ENCODE assay signal across 20 cellular contexts in genomic region chr9:132536124-132536523, GRCh38. TPM values are rescaled to one million over a fixed set of nuclear protein-coding genes. Genes with fewer than 3 reads are reported as not detected.
DNase-seq lines count a peak whose midpoint lies in the region; ATAC-seq and TF ChIP-seq lines count a peak whose summit lies in the region.
"Had no signal": no experiment of that assay in that cellular context is flagged by ENCODE, and none has a peak within 500 bp of the region (broad histone marks: within the 10 kb centered on the region; RNA-seq: fewer than 3 reads in every experiment).

No MANE protein-coding gene starts in this region.

- H3K27ac Mint-ChIP-seq in activated naive CD8-positive, alpha-beta T cell treated with anti-CD3 and anti-CD28 coated beads, Interleukin-2, amount 10 ng/mL, durations not matched to agents 7 days and 5 days: no peak overlapping the region
- H3K27ac Mint-ChIP-seq in activated naive CD8-positive, alpha-beta T cell treated with anti-CD3 and anti-CD28 coated beads for 36 hours: no peak overlapping the region
- H3K27ac Mint-ChIP-seq: B cell; CD14-positive monocyte; CD4-positive, alpha-beta T cell had no signal

- POLR2A ChIA-PET in activated naive CD8-positive, alpha-beta T cell treated with anti-CD3 and anti-CD28 coated beads, Interleukin-2, amount 10 ng/mL, durations not matched to agents 7 days and 5 days (lab: Charles Lee): no interaction called here
- POLR2A ChIA-PET in OCI-LY7 (lab: Charles Lee): interaction anchor here (0.7 to 1.2 kb wide), 2 partner anchors 12 to 761 kb away, joined by 4 read pairs; no protein-coding TSS in a partner anchor
- POLR2A ChIA-PET in A673 (lab: Charles Lee; ENCODE audit: low non-redundant PET): no interaction called here

- no peak overlapping the region for H3K27ac ChIP-seq in DND-41 (ENCODE audit: low read length)
- H3K27ac ChIP-seq in OCI-LY7 (ENCODE audit: low read depth, low read length, poor library complexity, severe bottlenecking): no peak overlapping the region
- H3K27ac ChIP-seq in A673 (ENCODE audit: low read depth, low read length, poor library complexity, severe bottlenecking): no peak overlapping the region
- H3K27ac ChIP-seq: BLaER1 treated with 17β-estradiol and CSF1 and Interleukin-3, amounts not matched to agents 10 nM and 100 nM; GM23248 had no signal

- H3K9me3 ChIP-seq in DND-41 (ENCODE audit: insufficient read depth, low read length, severe bottlenecking) (no peaks in the 10 kb centered on the region), OCI-LY7 (ENCODE audit: low read length) (0 out of 2 replicates have a peak, but pooled peaks cover 2% of the 10 kb centered on the region), A673 (ENCODE audit: low read depth, low read length, poor library complexity, severe bottlenecking) (peaks cover 10% of the 10 kb centered on the region)

- BruUV-seq in OCI-LY7 (replicated peaks; lab: Mats Ljungman, UMichigan) (no TSS peak), A673 (replicated peaks; lab: Mats Ljungman, UMichigan) (no TSS peak)

- H3K4me1 ChIP-seq in DND-41 (ENCODE audit: insufficient read depth, low read length) (no peaks in the 10 kb centered on the region), OCI-LY7 (ENCODE audit: insufficient read depth, low read length, poor library complexity, severe bottlenecking) (no peaks in the 10 kb centered on the region), A673 (ENCODE audit: insufficient read depth, low read length, poor library complexity, severe bottlenecking) (peaks cover 6% of the 10 kb centered on the region)

- CTCF ChIA-PET in OCI-LY7 (lab: Charles Lee; ENCODE audit: unreplicated experiment) (no interaction called here), A673 (lab: Charles Lee) (no interaction called here)

- no peaks in the 10 kb centered on the region for H3K9me2 ChIP-seq in OCI-LY7 (ENCODE audit: insufficient read depth, low read length)

- ATAC-seq in activated naive CD8-positive, alpha-beta T cell treated with anti-CD3 and anti-CD28 coated beads, Interleukin-2, amount 10 ng/mL, durations not matched to agents 7 days and 5 days (ENCODE audit: low read depth): peak; percentile 71
- no peak for ATAC-seq in DND-41 (ENCODE audit: insufficient read depth, low read depth)
- ATAC-seq in HG02588 (IDR thresholded peaks at IDR 0.05; ENCODE audit: unreplicated experiment): no peak
- ATAC-seq: GM12878 had no signal

- no peak for TF ChIP-seq CTCF in DND-41 (IDR thresholded peaks at IDR 0.05; ENCODE audit: borderline replicate concordance, extremely low read depth, low read length, poor library complexity, severe bottlenecking)
- no peak for TF ChIP-seq CTCF in OCI-LY7 (conservative IDR thresholded peaks at IDR 0.05; ENCODE audit: low read length)
- TF ChIP-seq CTCF in A673 (conservative IDR thresholded peaks at IDR 0.05; ENCODE audit: low read depth, low read length): no peak

- H4K20me1 ChIP-seq in DND-41 (ENCODE audit: insufficient read depth, low read length): no peaks in the 10 kb centered on the region
- no peaks in the 10 kb centered on the region for H4K20me1 ChIP-seq in OCI-LY7 (ENCODE audit: insufficient read depth, low read length)
- H4K20me1 ChIP-seq: BLaER1 treated with 17β-estradiol and CSF1 and Interleukin-3, amounts not matched to agents 10 nM and 100 nM had no signal

- H3K9ac ChIP-seq in DND-41 (ENCODE audit: low read depth, low read length): no peak overlapping the region
- H3K9ac ChIP-seq: BLaER1 treated with 17β-estradiol and CSF1 and Interleukin-3, amounts not matched to agents 10 nM and 100 nM; GM23248 had no signal

- intact Hi-C loops in OCI-LY7 (cut with micrococcal nuclease; ENCODE audit: unreplicated experiment): no loop called here
- intact Hi-C loops in A673 (cut with micrococcal nuclease; ENCODE audit: unreplicated experiment): no loop called here

- peaks cover 3% of the 10 kb centered on the region for H3K9me3 Mint-ChIP-seq in activated naive CD8-positive, alpha-beta T cell treated with anti-CD3 and anti-CD28 coated beads, Interleukin-2, amount 10 ng/mL, durations not matched to agents 7 days and 5 days
- peaks cover 3% of the 10 kb centered on the region for H3K9me3 Mint-ChIP-seq in activated naive CD8-positive, alpha-beta T cell treated with anti-CD3 and anti-CD28 coated beads for 36 hours

- no peak overlapping the region for H3K4me3 ChIP-seq in DND-41 (ENCODE audit: low read depth in 1 of 2, low read length in 2 of 2)
- no peak overlapping the region for H3K4me3 ChIP-seq in OCI-LY7 (ENCODE audit: low read depth, low read length, poor library complexity, severe bottlenecking)
- H3K4me3 ChIP-seq in A673 (ENCODE audit: low read depth, low read length, poor library complexity, severe bottlenecking): no peak overlapping the region
- H3K4me3 ChIP-seq: BLaER1 treated with 17β-estradiol and CSF1 and Interleukin-3, amounts not matched to agents 10 nM and 100 nM; GM12878; GM23248 had no signal

- peaks cover 7% of the 10 kb centered on the region for H3K27me3 Mint-ChIP-seq in activated naive CD8-positive, alpha-beta T cell treated with anti-CD3 and anti-CD28 coated beads, Interleukin-2, amount 10 ng/mL, durations not matched to agents 7 days and 5 days
- H3K27me3 Mint-ChIP-seq in activated naive CD8-positive, alpha-beta T cell treated with anti-CD3 and anti-CD28 coated beads for 36 hours: peaks cover 13% of the 10 kb centered on the region

- peaks cover 4% of the 10 kb centered on the region for H3K4me1 Mint-ChIP-seq in activated naive CD8-positive, alpha-beta T cell treated with anti-CD3 and anti-CD28 coated beads, Interleukin-2, amount 10 ng/mL, durations not matched to agents 7 days and 5 days
- H3K4me1 Mint-ChIP-seq in activated naive CD8-positive, alpha-beta T cell treated with anti-CD3 and anti-CD28 coated beads for 36 hours: no peaks in the 10 kb centered on the region
- H3K4me1 Mint-ChIP-seq: B cell; CD14-positive monocyte; CD8-positive, alpha-beta memory T cell had no signal

- H3K79me2 ChIP-seq in DND-41 (ENCODE audit: insufficient read depth, low read length) (no peaks in the 10 kb centered on the region), OCI-LY7 (ENCODE audit: insufficient read depth, low read depth, low read length) (no peaks in the 10 kb centered on the region)

- no peaks in the 10 kb centered on the region for H3K36me3 Mint-ChIP-seq in activated naive CD8-positive, alpha-beta T cell treated with anti-CD3 and anti-CD28 coated beads, Interleukin-2, amount 10 ng/mL, durations not matched to agents 7 days and 5 days
- no peaks in the 10 kb centered on the region for H3K36me3 Mint-ChIP-seq in activated naive CD8-positive, alpha-beta T cell treated with anti-CD3 and anti-CD28 coated beads for 36 hours
- H3K36me3 Mint-ChIP-seq: CD14-positive monocyte had no signal

- DNase-seq in activated naive CD8-positive, alpha-beta T cell treated with anti-CD3 and anti-CD28 coated beads, Interleukin-2, amount 10 ng/mL, durations not matched to agents 7 days and 5 days: no peak
- DNase-seq in activated naive CD8-positive, alpha-beta T cell treated with anti-CD3 and anti-CD28 coated beads for 36 hours: no peak
- DNase-seq in DND-41: peak; percentile 8
- DNase-seq in OCI-LY7 (ENCODE audit: low spot score): peak; percentile 24
- DNase-seq in A673 (ENCODE audit: low spot score): no peak
- DNase-seq: CD4-positive, alpha-beta T cell; CD8-positive, alpha-beta memory T cell; DMS53; EL; GDM1; GM23248; H7; HCEC 1CT had no signal

- H3K4me2 ChIP-seq in DND-41 (ENCODE audit: insufficient read depth, low read length): no peak overlapping the region
- no peak overlapping the region for H3K4me2 ChIP-seq in OCI-LY7 (ENCODE audit: low read length)

- H3K36me3 ChIP-seq in DND-41 (ENCODE audit: insufficient read depth, low read length): no peaks in the 10 kb centered on the region
- H3K36me3 ChIP-seq in OCI-LY7 (ENCODE audit: insufficient read depth, low read length): no peaks in the 10 kb centered on the region
- H3K36me3 ChIP-seq in A673 (ENCODE audit: insufficient read depth, low read length, poor library complexity, severe bottlenecking): no peaks in the 10 kb centered on the region

- no peaks in the 10 kb centered on the region for H3K27me3 ChIP-seq in DND-41 (ENCODE audit: insufficient read depth, low read length, poor library complexity)
- peaks cover 23% of the 10 kb centered on the region for H3K27me3 ChIP-seq in A673 (replicated peaks; ENCODE audit: insufficient read depth, low read depth, low read length, poor library complexity)
- H3K27me3 ChIP-seq: BLaER1 treated with 17β-estradiol and CSF1 and Interleukin-3, amounts not matched to agents 10 nM and 100 nM had no signal

- H3K4me3 Mint-ChIP-seq in activated naive CD8-positive, alpha-beta T cell treated with anti-CD3 and anti-CD28 coated beads, Interleukin-2, amount 10 ng/mL, durations not matched to agents 7 days and 5 days: no peak overlapping the region
- no peak overlapping the region for H3K4me3 Mint-ChIP-seq in activated naive CD8-positive, alpha-beta T cell treated with anti-CD3 and anti-CD28 coated beads for 36 hours
- H3K4me3 Mint-ChIP-seq: B cell; CD14-positive monocyte; CD4-positive, alpha-beta T cell; CD8-positive, alpha-beta memory T cell had no signal

- H2AFZ ChIP-seq in DND-41 (ENCODE audit: low read depth, low read length): no peak overlapping the region
- H2AFZ ChIP-seq in OCI-LY7 (ENCODE audit: low read length): no peak overlapping the region
- H2AFZ ChIP-seq: GM23248 had no signal

RNA-seq across cellular contexts. Expression of gene BARHL1, which starts 46.3 kb away (rescaled TPM):
- not detected for total RNA-seq in activated naive CD8-positive, alpha-beta T cell treated with anti-CD3 and anti-CD28 coated beads, Interleukin-2, amount 10 ng/mL, durations not matched to agents 7 days and 5 days
- not detected for total RNA-seq in activated naive CD8-positive, alpha-beta T cell treated with anti-CD3 and anti-CD28 coated beads for 36 hours
- not detected in 2 replicates for total RNA-seq in OCI-LY7 (2014; rRNA removed; shearing (Covaris generic))
- total RNA-seq in OCI-LY7 (2022) (not detected in 2 replicates), A673 (2021) (not detected in 2 replicates)
- total RNA-seq: A172; B cell; CD4-positive, alpha-beta T cell; CD8-positive, alpha-beta memory T cell; GM12878; GM23248; H1; H7 had no signal

Comparison
In these comparisons a context has a peak if more than half of its experiments do, and no peak if none do; other contexts are left out.
1. DNase-seq: peak in DND-41 (single experiment) and OCI-LY7 (single experiment); none in activated naive CD8-positive, alpha-beta T cell treated with anti-CD3 and anti-CD28 coated beads, Interleukin-2, amount 10 ng/mL, durations not matched to agents 7 days and 5 days (single experiment), activated naive CD8-positive, alpha-beta T cell treated with anti-CD3 and anti-CD28 coated beads for 36 hours (single experiment) and A673 (single experiment).